In genomic region chr14:70392676-70393075, GRCh38 we compare ENCODE assay signal across 30 cellular contexts. TPM values are rescaled to one million over a fixed set of nuclear protein-coding genes. Genes with fewer than 3 reads are reported as not detected.
"Had no signal": no experiment of that assay in that cellular context is flagged by ENCODE, and none has a peak within 500 bp of the region (broad histone marks: within the 10 kb centered on the region; RNA-seq: fewer than 3 reads in every experiment).

No MANE protein-coding gene starts in this region.

- H3K9me3 ChIP-seq: gastrocnemius medialis, ovary, psoas muscle, sigmoid colon, thoracic aorta, upper lobe of right lung, uterus had no signal

- H3K27ac ChIP-seq: epithelial cell of prostate, gastrocnemius medialis, ovary, psoas muscle, sigmoid colon, thoracic aorta, tibial nerve, upper lobe of right lung, uterus had no signal

- ATAC-seq: esophagus mucosa; gastrocnemius medialis; natural killer cell; psoas muscle; right cardiac atrium; stimulated activated memory B cell treated with anti-CD40 and anti-IgM and Interleukin-4, amounts not matched to agents 10 μg/mL and 1 μg/mL and 100 μg/mL, for 72 hours; stimulated activated naive CD8-positive, alpha-beta T cell treated with anti-CD3 and anti-CD28 coated beads, Interleukin-15, Interleukin-2, amounts not matched to agents 100 U/mL and 50 U/mL, for 24 hours; upper lobe of right lung had no signal

- H3K27ac Mint-ChIP-seq: dendritic cell treated with granulocyte-macrophage colony-stimulating factor and Interleukin-4, amounts not matched to agents 40 ng/mL and 50 ng/mL, for 4 days; endodermal cell; memory B cell; natural killer cell; stimulated activated memory B cell treated with anti-CD40 and anti-IgM and Interleukin-4, amounts not matched to agents 10 μg/mL and 1 μg/mL and 100 μg/mL, for 72 hours had no signal

- DNase-seq: effector CD8-positive, alpha-beta T cell; endodermal cell; gastrocnemius medialis; head of caudate nucleus; kidney; natural killer cell; occipital lobe; ovary; posterior cingulate gyrus; psoas muscle; right cardiac atrium; sigmoid colon; stimulated activated CD4-positive, alpha-beta T cell treated with anti-CD3 and anti-CD28 coated beads, Interleukin-2, amount 100 ng/mL, for 24 hours; stimulated activated CD4-positive, alpha-beta T cell treated with anti-CD3 and anti-CD28 coated beads, Interleukin-4, amount 100 ng/mL, for 24 hours; stimulated activated naive CD8-positive, alpha-beta T cell treated with anti-CD3 and anti-CD28 coated beads, Interleukin-15, Interleukin-2, amounts not matched to agents 100 U/mL and 50 U/mL, for 24 hours; substantia nigra; upper lobe of right lung; uterus had no signal

- H3K4me1 ChIP-seq: gastrocnemius medialis, psoas muscle, sigmoid colon, tibial nerve, upper lobe of right lung, uterus had no signal

- H3K4me3 ChIP-seq: gastrocnemius medialis, lung, ovary, psoas muscle, sigmoid colon, thoracic aorta, tibial nerve, upper lobe of right lung, uterus had no signal

- H3K36me3 ChIP-seq: gastrocnemius medialis, ovary, thoracic aorta, uterus had no signal

- H3K27me3 ChIP-seq: gastrocnemius medialis, ovary, sigmoid colon, tibial nerve, upper lobe of right lung, uterus had no signal

- H3K9me3 Mint-ChIP-seq: dendritic cell treated with granulocyte-macrophage colony-stimulating factor and Interleukin-4, amounts not matched to agents 40 ng/mL and 50 ng/mL, for 4 days; natural killer cell; stimulated activated memory B cell treated with anti-CD40 and anti-IgM and Interleukin-4, amounts not matched to agents 10 μg/mL and 1 μg/mL and 100 μg/mL, for 72 hours had no signal

RNA-seq across cellular contexts. Expression of gene ADAM21, which starts 59.3 kb away (rescaled TPM):
- total RNA-seq: esophagus mucosa, left lobe of liver, liver, mononuclear cell, natural killer cell, skeletal muscle tissue, upper lobe of right lung had no signal
